ENCODE assay signal across 1 cellular context in genomic region chr12:53380104-53380796, GRCh38.
A peak's percentile ranks its signal among the peaks of the same experiment; 100 is the strongest.
TF ChIP-seq lines count a peak whose summit lies in the region.

TSS of gene SP1 (plus strand) at chr12:53380176. CDS start at chr12:53380292, 116 bp downstream.

TF ChIP-seq in K562, 482 proteins besides CTCF, POLR2A, EP300 and RAD21 (continued from another document):
- TF ChIP-seq CREB3L1 (IDR thresholded peaks at IDR 0.05; ENCODE audit: borderline replicate concordance, low read depth) (no peak), AFF4 (CRISPR knock-in tag; IDR thresholded peaks at IDR 0.05) (no peak), RBFOX2 (IDR thresholded peaks at IDR 0.05; ENCODE audit: low read depth, low read length) (peak; percentile 65), HMGXB4 (CRISPR knock-in tag; IDR thresholded peaks at IDR 0.05) (peak; percentile 49; the same call in 1 of the 2 replicates), BRCA1 (IDR thresholded peaks at IDR 0.05) (no peak), BRCA1 (CRISPR knock-in tag; IDR thresholded peaks at IDR 0.05) (no peak), ETS1 (conservative IDR thresholded peaks at IDR 0.05; ENCODE audit: control insufficient read depth, low read depth, low read length) (no peak), ZFP30 (CRISPR knock-in tag; IDR thresholded peaks at IDR 0.05; ENCODE audit: borderline replicate concordance) (no peak), SMARCA5 (IDR thresholded peaks at IDR 0.05) (no peak), L3MBTL2 (IDR thresholded peaks at IDR 0.05) (no peak), ARID1B (IDR thresholded peaks at IDR 0.05) (no peak), ZNF277 (CRISPR knock-in tag; IDR thresholded peaks at IDR 0.05; ENCODE audit: borderline replicate concordance) (no peak), ZNF212 (CRISPR knock-in tag; IDR thresholded peaks at IDR 0.05) (no peak), CTBP1 (IDR thresholded peaks at IDR 0.05; ENCODE audit: borderline replicate concordance) (0 out of 2 replicates have a peak, but pooled peaks have one; percentile 37), GATAD2B (IDR thresholded peaks at IDR 0.05; ENCODE audit: borderline replicate concordance) (peak; percentile 85; the same call in 1 of the 2 replicates), TRIM25 (IDR thresholded peaks at IDR 0.05; ENCODE audit: borderline replicate concordance) (no peak), CBX3 (IDR thresholded peaks at IDR 0.05; ENCODE audit: borderline replicate concordance in 1 of 2, low read length in 2 of 2) (no peak), SMAD2 (IDR thresholded peaks at IDR 0.05; ENCODE audit: low read depth, low read length) (no peak), NRF1 (conservative IDR thresholded peaks at IDR 0.05 in 1 of 2, IDR thresholded peaks at IDR 0.05 in 1 of 2) (no peak), HNRNPUL1 (IDR thresholded peaks at IDR 0.05; ENCODE audit: low read length) (no peak), SRF (CRISPR knock-in tag; IDR thresholded peaks at IDR 0.05) (no peak), ZBTB43 (CRISPR knock-in tag; IDR thresholded peaks at IDR 0.05) (no peak), ELF4 (CRISPR knock-in tag; IDR thresholded peaks at IDR 0.05) (no peak)
